Comparison of ENCODE assay signal across 9 cellular contexts in genomic region chr20:841568-842546, GRCh38. TPM values are rescaled to one million over a fixed set of nuclear protein-coding genes. Genes with fewer than 3 reads are reported as not detected.
DNase-seq lines count a peak whose midpoint lies in the region; ATAC-seq, FAIRE-seq and TF ChIP-seq lines count a peak whose summit lies in the region.
"Had no signal": no experiment of that assay in that cellular context is flagged by ENCODE, and none has a peak within 500 bp of the region (broad histone marks: within the 10 kb centered on the region; RNA-seq: fewer than 3 reads in every experiment).

No MANE protein-coding gene starts in this region.

- H3K4me3 ChIP-seq in cardiac muscle cell: peak overlapping the region; percentile 47
- peak overlapping the region; percentile 23 to 51 for H3K4me3 ChIP-seq in body of pancreas
- H3K4me3 ChIP-seq in HepG2 (replicated peaks in 1 of 3; ENCODE audit: insufficient read depth in 1 of 3, low read depth in 2 of 3, low read length in 3 of 3): peak overlapping the region; percentile 57 to 79 (median 67)

- in situ Hi-C loops in HepG2 (cut with HindIII; ENCODE audit: extremely low pct_ligation_motif_present, low pct_unique_long_range_greater_than_20kb): no loop called here

- BruUV-seq in HepG2 (replicated peaks; lab: Mats Ljungman, UMichigan): no TSS peak

- H3K9me3 ChIP-seq in cardiac muscle cell (ENCODE audit: low read depth): no peaks in the 10 kb centered on the region
- no peaks in the 10 kb centered on the region for H3K9me3 ChIP-seq in body of pancreas
- H3K9me3 ChIP-seq in HepG2 (ENCODE audit: low read length): no peaks in the 10 kb centered on the region

- H3K27me3 ChIP-seq in cardiac muscle cell (no peaks in the 10 kb centered on the region), body of pancreas (no peaks in the 10 kb centered on the region), HepG2 (ENCODE audit: control insufficient read depth in 1 of 2, insufficient read depth in 2 of 2, low read length in 2 of 2) (no peaks in the 10 kb centered on the region)

- H3K27ac ChIP-seq in cardiac muscle cell: peak overlapping the region; percentile 19
- H3K27ac ChIP-seq in body of pancreas: no peak overlapping the region
- H3K27ac ChIP-seq in HepG2 (ENCODE audit: extremely low read length, insufficient read depth, low read length): no peak overlapping the region

- H3K79me2 ChIP-seq in HepG2 (ENCODE audit: insufficient read depth, low read length): no peaks in the 10 kb centered on the region

- H4K20me1 ChIP-seq in HepG2 (ENCODE audit: insufficient read depth, low read length): no peaks in the 10 kb centered on the region

- no peak for TF ChIP-seq CTCF in cardiac muscle cell (IDR thresholded peaks at IDR 0.05; ENCODE audit: low read depth, low read length)
- no peak for TF ChIP-seq CTCF in body of pancreas (IDR thresholded peaks at IDR 0.05)
- no peak for TF ChIP-seq CTCF in HepG2 (CRISPR knock-in tag; IDR thresholded peaks at IDR 0.05)

- intact Hi-C loops in cardiac septum (cut with DNase I) (no loop called here), body of pancreas (cut with DNase I) (no loop called here), HepG2 (cut with micrococcal nuclease; ENCODE audit: unreplicated experiment) (no loop called here)

- 6 to 9% methylated on average over 24 to 54 of the region's 62 CpGs for WGBS in body of pancreas, 2 donors
- 61% methylated on average over 60 of the region's 62 CpGs for WGBS in HepG2 (ENCODE audit: low lambda C conversion rate)

- H3K36me3 ChIP-seq in cardiac muscle cell (no peaks in the 10 kb centered on the region), body of pancreas (replicated peaks in 1 of 2; ENCODE audit: insufficient read depth in 1 of 2, low read depth in 2 of 2) (no peaks in the 10 kb centered on the region), HepG2 (replicated peaks in 1 of 2; ENCODE audit: control insufficient read depth in 1 of 2, insufficient read depth in 2 of 2, low read length in 2 of 2) (no peaks in the 10 kb centered on the region)

- H2AFZ ChIP-seq in HepG2 (ENCODE audit: low read length): no peak overlapping the region

- no peak for TF ChIP-seq RAD21 in HepG2 (CRISPR knock-in tag; IDR thresholded peaks at IDR 0.05)

- H3K9ac ChIP-seq in HepG2 (ENCODE audit: insufficient read depth, low read depth, low read length): peak overlapping the region; percentile 35

- POLR2A ChIA-PET in HepG2 (lab: Yijun Ruan, JAX): no interaction called here

- peak in 1 of 2 donors; percentile 74 for DNase-seq in cardiac muscle cell (ENCODE audit: low read depth in 1 of 2, low spot score in 1 of 2)
- no peak for DNase-seq in cardiac septum (ENCODE audit: low spot score)
- peak; percentile 58 to 72 (median 61) for DNase-seq in body of pancreas
- DNase-seq in HepG2 (ENCODE audit: low spot score): no peak
- peak; percentile 86 for DNase-seq in ureter (ENCODE audit: low spot score)
- no peak for DNase-seq in NCI-H2107 (lab: John Stamatoyannopoulos, UW)
- DNase-seq: Kasumi-1 had no signal

- ATAC-seq in body of pancreas: peak; percentile 43
- no peak for ATAC-seq in HepG2
- no peak for ATAC-seq in GM18873 (IDR thresholded peaks at IDR 0.05; ENCODE audit: low FRiP score, unreplicated experiment)
- no peak for ATAC-seq in HG02840 (IDR thresholded peaks at IDR 0.05; ENCODE audit: low FRiP score, unreplicated experiment)

- no peak for TF ChIP-seq EP300 in HepG2 (IDR thresholded peaks at IDR 0.05; ENCODE audit: low read depth in 2 of 2, low read length in 2 of 2)
- TF ChIP-seq EP300 in HepG2 (CRISPR knock-in tag; IDR thresholded peaks at IDR 0.05; ENCODE audit: borderline replicate concordance): no peak

- CTCF ChIA-PET in HepG2 (lab: Yijun Ruan, JAX; ENCODE audit: low intra/inter-chr PET ratio, low total read pairs): no interaction called here

- H3K4me2 ChIP-seq in HepG2 (ENCODE audit: low read depth, low read length): peak overlapping the region; percentile 70

- TF ChIP-seq POLR2A in body of pancreas (IDR thresholded peaks at IDR 0.05) (no peak), HepG2 (IDR thresholded peaks at IDR 0.05; ENCODE audit: insufficient read depth in 1 of 2, low read depth in 2 of 2, low read length in 2 of 2) (no peak)

- H3K4me1 ChIP-seq in cardiac muscle cell (ENCODE audit: low read depth) (peaks cover 30% of the 10 kb centered on the region), body of pancreas (peaks cover 29% of the 10 kb centered on the region), HepG2 (ENCODE audit: insufficient read depth, low read length) (peaks cover 12% of the 10 kb centered on the region)

- FAIRE-seq in HepG2 (lab: Jason Lieb, UNC): no peak

TF ChIP-seq in HepG2, 621 proteins besides CTCF, POLR2A, EP300 and RAD21 (continues in another document):
- TF ChIP-seq IKZF1 (IDR thresholded peaks at IDR 0.05) (no peak), ZBTB37 (CRISPR knock-in tag; IDR thresholded peaks at IDR 0.05) (no peak), ZNF572 (CRISPR knock-in tag; IDR thresholded peaks at IDR 0.05) (peak; percentile 30; the same call in 1 of the 2 replicates), RXRA (CRISPR knock-in tag; IDR thresholded peaks at IDR 0.05) (no peak), AGO2 (optimal IDR thresholded peaks at IDR 0.05; ENCODE audit: low read depth, low read length) (peak; percentile 26), ZFP90 (CRISPR knock-in tag; IDR thresholded peaks at IDR 0.05; ENCODE audit: borderline replicate concordance) (peak; percentile 47; the same call in 1 of the 2 replicates), SALL1 (CRISPR knock-in tag; IDR thresholded peaks at IDR 0.05) (peak; percentile 1; the same call in 1 of the 2 replicates), NPAS2 (CRISPR knock-in tag; IDR thresholded peaks at IDR 0.05; ENCODE audit: borderline replicate concordance) (no peak), ZNF343 (CRISPR knock-in tag; IDR thresholded peaks at IDR 0.05) (0 out of 2 replicates have a peak, but pooled peaks have one; percentile 13)

RNA-seq across cellular contexts. Expression of gene FAM110A, which starts 8.3 kb away (rescaled TPM):
- 22.3 and 34.4 TPM in 2 replicates for total RNA-seq in cardiac muscle cell
- 30.2 and 40.6 TPM in 2 replicates for polyA plus RNA-seq in cardiac muscle cell
- total RNA-seq in cardiac septum: 1.8 TPM
- 1 to 10 TPM; 7.0 to 8.2 TPM for total RNA-seq in body of pancreas
- total RNA-seq in HepG2 (2016; rRNA removed; fragmentation: Illumina TruSeq; extraction: Trizol): 1.7 and 1.9 TPM in 2 replicates
- total RNA-seq in HepG2 (2016; cell fraction: cytosol; rRNA removed; fragmentation: Illumina TruSeq; extraction: Trizol; ENCODE audit: low read depth): 0.81 and 1.3 TPM in 2 replicates
- total RNA-seq in HepG2 (2016; cell fraction: insoluble cytoplasmic fraction; rRNA removed; fragmentation: Illumina TruSeq; extraction: Trizol): 1.8 and 2.0 TPM in 2 replicates
- total RNA-seq in HepG2 (2016; cell fraction: membrane; rRNA removed; fragmentation: Illumina TruSeq; extraction: Trizol): 1.8 and 2.3 TPM in 2 replicates
- 1.4 and 1.5 TPM in 2 replicates for total RNA-seq in HepG2 (2016; cell fraction: nucleus; rRNA removed; fragmentation: Illumina TruSeq; extraction: Trizol)
- 1.9 and 2.0 TPM in 2 replicates for polyA plus RNA-seq in HepG2 (2011; rRNA removed)
- polyA plus RNA-seq in HepG2 (2011; cell fraction: cytosol; rRNA removed): 1.5 and 2.7 TPM in 2 replicates
- polyA plus RNA-seq in HepG2 (2011; cell fraction: nucleus; rRNA removed): 6.1 and 6.2 TPM in 2 replicates
- polyA plus RNA-seq in HepG2 (2012): 0.95 and 1.2 TPM in 2 replicates
- 0.83 and 1.3 TPM in 2 replicates for polyA plus RNA-seq in HepG2 (2016; cell fraction: cytosol; fragmentation: Illumina TruSeq; extraction: Trizol; ENCODE audit: low read depth)
- 2.6 and 3.0 TPM in 2 replicates for polyA plus RNA-seq in HepG2 (2016; cell fraction: insoluble cytoplasmic fraction; fragmentation: Illumina TruSeq; extraction: Trizol; ENCODE audit: low read depth)
- 1.3 and 1.8 TPM in 2 replicates for polyA plus RNA-seq in HepG2 (2016; cell fraction: membrane; fragmentation: Illumina TruSeq; extraction: Trizol; ENCODE audit: low read depth)
- polyA plus RNA-seq in HepG2 (2016; cell fraction: nucleus; fragmentation: Illumina TruSeq; extraction: Trizol; ENCODE audit: insufficient read depth, low read depth): 3.1 and 3.2 TPM in 2 replicates
- 2.7 and 3.5 TPM in 2 replicates for polyA minus RNA-seq in HepG2 (2011; rRNA and poly(A)+ RNA removed; ENCODE audit: low replicate concordance)
- polyA minus RNA-seq in HepG2 (2011; cell fraction: cytosol; rRNA and poly(A)+ RNA removed): 0.40 and 1.2 TPM in 2 replicates
- 0.50 and 0.52 TPM in 2 replicates for polyA minus RNA-seq in HepG2 (2011; cell fraction: nucleus; rRNA and poly(A)+ RNA removed)
- total RNA-seq in ureter: 35.1 TPM

Comparison
In these comparisons a context has a peak if more than half of its experiments do, and no peak if none do; other contexts are left out.
1. DNase-seq: peak in body of pancreas (4 of 4) and ureter (single experiment); none in cardiac septum (single experiment), HepG2 (single experiment) and NCI-H2107 (single experiment).
2. Peak in every context shown above with its lines, with median percentiles within 50 percentile points of each other: H3K4me3 ChIP-seq.